In the genomic region with DNA sequence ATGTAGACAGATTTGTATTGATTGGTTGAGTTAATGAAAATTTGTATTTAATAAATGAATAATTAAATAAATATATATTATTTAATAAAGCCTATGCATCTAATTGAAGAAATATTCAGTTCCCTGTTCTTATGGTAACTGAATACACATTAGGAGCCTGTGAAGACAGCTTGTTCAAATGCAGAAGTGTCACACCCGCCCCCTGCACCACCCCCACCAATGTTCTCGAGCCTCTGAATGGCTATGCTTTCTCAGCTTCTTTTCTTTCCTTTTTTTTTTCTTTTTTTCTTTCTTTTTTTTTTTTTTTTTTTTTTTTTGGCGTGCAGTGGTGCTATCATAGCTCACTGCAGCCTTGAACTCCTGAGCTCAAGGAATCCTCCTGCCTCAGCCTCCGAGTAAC, we compare ENCODE assay signal across 6 cellular contexts.
"Had no signal": no experiment of that assay in that cellular context is flagged by ENCODE, and none has a peak within 500 bp of the region (broad histone marks: within the 10 kb centered on the region; RNA-seq: fewer than 3 reads in every experiment).

No MANE protein-coding gene starts in this region.

- H3K27ac ChIP-seq: GM23248, HL-60 had no signal

- DNase-seq: GOT3, H7 had no signal

- ATAC-seq: HCT116, HepG2 had no signal
